Comparison of ENCODE assay signal across 2 cellular contexts in the genomic region with DNA sequence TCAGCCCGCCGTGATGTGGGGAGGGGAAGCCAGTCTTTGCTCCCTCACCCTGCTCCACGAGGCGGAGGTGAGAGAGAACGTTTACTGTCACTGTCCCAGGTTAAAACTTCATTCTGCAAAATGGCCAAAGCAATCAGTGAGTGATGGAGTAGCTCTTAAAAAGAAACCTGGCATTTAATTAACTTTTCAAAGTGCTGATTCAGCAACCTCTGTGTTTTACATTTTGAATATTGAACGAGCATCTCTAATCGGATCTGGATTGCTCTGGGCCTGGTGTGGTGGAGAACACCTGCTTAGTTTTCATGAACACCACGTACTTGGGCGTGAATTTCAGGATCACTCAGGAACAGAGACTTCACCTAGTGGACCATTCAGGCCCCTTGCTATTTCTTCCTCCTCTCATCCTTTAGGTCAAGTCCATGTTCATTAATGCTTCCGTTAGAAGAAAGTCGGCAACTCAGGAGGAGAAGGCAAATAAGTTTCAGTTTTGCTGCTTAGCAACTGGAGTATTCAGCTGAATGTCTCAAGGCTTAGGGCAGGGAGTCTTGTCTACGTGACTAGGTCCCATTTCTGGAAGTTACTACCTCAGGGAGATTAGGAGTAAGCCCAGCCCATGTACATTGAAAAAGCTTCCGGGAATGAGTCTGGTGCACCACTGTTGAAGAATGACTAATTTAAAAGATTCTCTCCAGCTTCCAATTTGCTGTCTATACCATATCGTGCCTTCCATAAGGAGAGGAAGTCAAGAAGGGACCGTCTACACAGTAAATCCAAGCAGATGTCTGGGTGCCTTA.
A peak's percentile ranks its signal among the peaks of the same experiment; 100 is the strongest.
TF ChIP-seq lines count a peak whose summit lies in the region.

No MANE protein-coding gene starts in this region.

TF ChIP-seq in IMR-90, 13 proteins besides CTCF, POLR2A, EP300 and RAD21:
- TF ChIP-seq, protein P1, sequence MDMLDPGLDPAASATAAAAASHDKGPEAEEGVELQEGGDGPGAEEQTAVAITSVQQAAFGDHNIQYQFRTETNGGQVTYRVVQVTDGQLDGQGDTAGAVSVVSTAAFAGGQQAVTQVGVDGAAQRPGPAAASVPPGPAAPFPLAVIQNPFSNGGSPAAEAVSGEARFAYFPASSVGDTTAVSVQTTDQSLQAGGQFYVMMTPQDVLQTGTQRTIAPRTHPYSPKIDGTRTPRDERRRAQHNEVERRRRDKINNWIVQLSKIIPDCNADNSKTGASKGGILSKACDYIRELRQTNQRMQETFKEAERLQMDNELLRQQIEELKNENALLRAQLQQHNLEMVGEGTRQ (IDR thresholded peaks at IDR 0.05; ENCODE audit: low read depth, low read length) = no peak
- peak; percentile 96 for TF ChIP-seq MAFK (IDR thresholded peaks at IDR 0.05; ENCODE audit: low read depth, low read length)
- no peak for TF ChIP-seq MAZ (IDR thresholded peaks at IDR 0.05; ENCODE audit: borderline replicate concordance, low read depth, low read length)

TF ChIP-seq in H1, 55 proteins besides CTCF, POLR2A, EP300 and RAD21:
- TF ChIP-seq SP1 (IDR thresholded peaks at IDR 0.05; ENCODE audit: low read depth, low read length) = no peak
- TF ChIP-seq MAFK (IDR thresholded peaks at IDR 0.05; ENCODE audit: low read depth, low read length) = peak; percentile 76
- no peak for TF ChIP-seq EGR1 (IDR thresholded peaks at IDR 0.05; ENCODE audit: borderline replicate concordance, low read depth, low read length)
